8 cellular contexts compared by ENCODE assay signal in the genomic region with DNA sequence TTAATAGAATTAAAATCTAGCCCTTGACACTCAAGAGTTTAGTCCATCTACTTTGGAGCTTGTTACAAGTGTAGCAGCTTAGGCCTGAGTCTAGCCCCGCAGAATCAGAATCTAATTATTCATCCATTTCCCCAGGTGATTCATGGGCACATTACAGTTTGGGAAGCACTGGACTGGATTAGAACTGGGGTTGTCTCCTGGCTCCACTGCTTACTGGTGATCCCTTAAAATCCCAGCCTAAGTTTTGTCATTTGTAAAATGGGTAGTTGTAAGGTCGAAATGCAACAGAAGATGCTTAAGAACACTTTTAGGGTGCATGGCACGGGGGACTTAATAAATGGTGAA. TPM values are rescaled to one million over a fixed set of nuclear protein-coding genes. Genes with fewer than 3 reads are reported as not detected.
A peak's percentile ranks its signal among the peaks of the same experiment; 100 is the strongest.
DNase-seq lines count a peak whose midpoint lies in the region; ATAC-seq and TF ChIP-seq lines count a peak whose summit lies in the region.

No MANE protein-coding gene starts in this region.

- in situ Hi-C loops in astrocyte of the cerebellum (cut with HindIII; ENCODE audit: low sequenced_read_pairs): no loop called here

- 14 to 30% methylated on average over 3 of the region's 3 CpGs for WGBS in testis, 2 donors

- DNase-seq in activated T-cell treated with anti-CD3 and anti-CD28 coated beads, Interleukin-2, amount 50 U/mL, for 24 hours: no peak
- DNase-seq in activated T-cell treated with anti-CD3 and anti-CD28 coated beads, Interleukin-2, amount 50 U/mL, for 48 hours: no peak
- DNase-seq in astrocyte of the cerebellum (ENCODE audit: low read depth): no peak
- DNase-seq in kidney glomerular epithelial cell (lab: John Stamatoyannopoulos, UW): peak; percentile 30
- DNase-seq in testis: no peak
- DNase-seq in stimulated activated naive CD4-positive, alpha-beta T cell treated with Interleukin-2 at 50 U/mL for 16 hours (lab: John Stamatoyannopoulos, UW): no peak
- DNase-seq in GM19240 (ENCODE audit: insufficient read length, low spot score): no peak

- H3K27ac ChIP-seq in testis: peak overlapping the region; percentile 87 to 92

- H3K9me3 ChIP-seq in testis: no peaks in the 10 kb centered on the region

- H3K27me3 ChIP-seq in testis: no peaks in the 10 kb centered on the region

- no peak overlapping the region for H3K27ac Mint-ChIP-seq in activated T-cell treated with anti-CD3 and anti-CD28 coated beads, Interleukin-2, amount 50 U/mL, for 24 hours

- peak overlapping the region; percentile 86 for H3K4me3 ChIP-seq in astrocyte of the cerebellum (ENCODE audit: low read depth, low read length)
- peak overlapping the region in 1 of 2 donors; percentile 92 for H3K4me3 ChIP-seq in testis

- no peaks in the 10 kb centered on the region for H3K9me3 Mint-ChIP-seq in activated T-cell treated with anti-CD3 and anti-CD28 coated beads, Interleukin-2, amount 50 U/mL, for 24 hours

- no peak for TF ChIP-seq CTCF in astrocyte of the cerebellum (IDR thresholded peaks at IDR 0.05; ENCODE audit: low read depth, low read length, missing control alignments)
- TF ChIP-seq CTCF in testis (IDR thresholded peaks at IDR 0.05): no peak

- ATAC-seq in GM18520 (IDR thresholded peaks at IDR 0.05; ENCODE audit: unreplicated experiment): no peak

- no peaks in the 10 kb centered on the region for H3K36me3 ChIP-seq in testis (ENCODE audit: low read depth, missing control alignments)

- intact Hi-C loops in testis (cut with DNase I; ENCODE audit: low total_unique reads): loop anchor here (5.0 kb wide), 1 partner anchor 46 kb away; no protein-coding TSS in a partner anchor

- peaks cover 2% of the 10 kb centered on the region for H3K36me3 Mint-ChIP-seq in activated T-cell treated with anti-CD3 and anti-CD28 coated beads, Interleukin-2, amount 50 U/mL, for 24 hours (ENCODE audit: low read depth)

- peaks cover 24% of the 10 kb centered on the region for H3K4me1 Mint-ChIP-seq in activated T-cell treated with anti-CD3 and anti-CD28 coated beads, Interleukin-2, amount 50 U/mL, for 24 hours (ENCODE audit: low read depth)

- peak overlapping the region; percentile 11 for H3K4me3 Mint-ChIP-seq in activated T-cell treated with anti-CD3 and anti-CD28 coated beads, Interleukin-2, amount 50 U/mL, for 24 hours

- H3K4me1 ChIP-seq in testis: peaks cover 12% of the 10 kb centered on the region

- TF ChIP-seq POLR2A in testis (IDR thresholded peaks at IDR 0.05): no peak

- H3K27me3 Mint-ChIP-seq in activated T-cell treated with anti-CD3 and anti-CD28 coated beads, Interleukin-2, amount 50 U/mL, for 24 hours: no peaks in the 10 kb centered on the region

RNA-seq across cellular contexts. Expression of a gene that starts 1.3 kb away (rescaled TPM):
- 100 to 1,000 TPM in 1 of 2 donors, 10 to 100 TPM in 1; 94.3 to 103 TPM for total RNA-seq in testis
- 25.3 TPM for polyA plus RNA-seq in testis (ENCODE audit: insufficient read depth, low read depth, low replicate concordance)

RNA-seq across cellular contexts. Expression of a gene that starts 42.8 kb away (rescaled TPM):
- total RNA-seq in testis: under 1 TPM in 1 of 2 donors, not detected in 1; 0.39 TPM
- not detected for polyA plus RNA-seq in testis (ENCODE audit: insufficient read depth, low read depth, low replicate concordance)

RNA-seq across cellular contexts. Expression of a gene that starts 54.1 kb away (rescaled TPM):
- total RNA-seq in testis: 100 to 1,000 TPM in 1 of 2 donors, 10 to 100 TPM in 1; 87.9 to 103 TPM
- polyA plus RNA-seq in testis (ENCODE audit: insufficient read depth, low read depth, low replicate concordance): 65.8 TPM
